ENCODE assay signal across 11 cellular contexts in the genomic region with DNA sequence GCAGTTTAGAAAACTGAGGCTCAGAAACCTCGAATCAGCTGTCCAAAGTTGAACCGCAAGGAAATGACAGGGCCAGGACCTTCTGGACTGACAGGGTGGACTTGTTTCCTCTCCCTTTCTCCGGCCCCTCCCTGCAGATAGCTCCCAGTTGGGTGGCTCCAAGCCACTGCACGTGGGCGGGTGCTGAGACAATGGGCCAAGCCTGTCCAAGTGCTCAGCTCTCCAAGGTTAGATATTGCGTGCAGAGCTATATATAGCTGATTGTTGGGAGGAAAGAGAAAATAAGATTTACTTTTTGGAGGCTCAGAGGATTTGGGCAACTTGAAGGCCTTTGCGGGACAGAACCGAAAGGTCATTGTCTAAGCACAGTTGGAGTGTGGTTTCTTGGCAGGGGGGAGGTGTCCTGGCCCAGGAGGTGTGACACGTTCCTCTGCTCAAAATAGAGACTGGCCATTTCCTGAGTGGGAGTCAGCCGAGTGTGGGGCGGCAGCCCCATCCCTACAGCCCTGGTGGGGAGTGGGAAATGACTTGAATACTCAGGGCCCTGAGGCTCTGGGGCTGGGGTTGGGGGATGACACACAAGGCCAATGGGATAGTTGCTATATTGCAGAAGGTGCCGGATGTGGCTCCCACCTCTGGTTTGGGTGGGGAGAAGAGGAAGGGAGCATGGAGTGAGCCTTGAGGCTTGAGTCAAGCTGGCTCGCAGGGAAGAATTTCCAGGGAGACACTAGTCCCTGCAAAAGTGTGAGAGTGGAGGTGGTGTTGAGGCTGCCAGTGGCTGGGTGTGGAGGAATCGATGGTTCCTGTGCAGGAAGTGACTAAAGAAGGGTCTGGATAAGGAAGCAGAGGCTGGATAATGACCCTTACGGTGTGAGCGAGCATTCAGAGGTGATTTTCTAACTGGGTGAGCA. TPM values are rescaled to one million over a fixed set of nuclear protein-coding genes. Genes with fewer than 3 reads are reported as not detected.
DNase-seq lines count a peak whose midpoint lies in the region; ATAC-seq and TF ChIP-seq lines count a peak whose summit lies in the region.
"Had no signal": no experiment of that assay in that cellular context is flagged by ENCODE, and none has a peak within 500 bp of the region (broad histone marks: within the 10 kb centered on the region; RNA-seq: fewer than 3 reads in every experiment).

No MANE protein-coding gene starts in this region.

- no peaks in the 10 kb centered on the region for H3K36me3 ChIP-seq in gastrocnemius medialis
- H3K36me3 ChIP-seq in effector memory CD4-positive, alpha-beta T cell (ENCODE audit: control insufficient read depth, insufficient read depth, low read length) = no peaks in the 10 kb centered on the region

- peak overlapping the region; percentile 62 to 82 (median 76) for H3K27ac ChIP-seq in gastrocnemius medialis
- H3K27ac ChIP-seq in effector memory CD4-positive, alpha-beta T cell (ENCODE audit: insufficient read depth, low read length, poor library complexity, severe bottlenecking) = no peak overlapping the region

- no peak for TF ChIP-seq POLR2A in gastrocnemius medialis (IDR thresholded peaks at IDR 0.05)

- no peak for TF ChIP-seq CTCF in gastrocnemius medialis (IDR thresholded peaks at IDR 0.05 in 4 of 5, conservative IDR thresholded peaks at IDR 0.05 in 1 of 5)

- ATAC-seq in left colon (peak; percentile 91), gastrocnemius medialis (peak; percentile 90 to 96), GM18909 (IDR thresholded peaks at IDR 0.05; ENCODE audit: poor library complexity, unreplicated experiment) (no peak)

- H3K4me3 ChIP-seq in gastrocnemius medialis = peak overlapping the region in 2 of 4 donors; percentile 4 to 8
- no peak overlapping the region for H3K4me3 ChIP-seq in effector memory CD4-positive, alpha-beta T cell (ENCODE audit: insufficient read depth, low read depth, low read length, poor library complexity, severe bottlenecking)

- no peaks in the 10 kb centered on the region for H3K9me3 ChIP-seq in gastrocnemius medialis
- H3K9me3 ChIP-seq in effector memory CD4-positive, alpha-beta T cell (ENCODE audit: control insufficient read depth, low read length) = no peaks in the 10 kb centered on the region

- H3K27me3 ChIP-seq in gastrocnemius medialis = no peaks in the 10 kb centered on the region
- no peaks in the 10 kb centered on the region for H3K27me3 ChIP-seq in effector memory CD4-positive, alpha-beta T cell (replicated peaks; ENCODE audit: control insufficient read depth, insufficient read depth, low read length, poor library complexity, severe bottlenecking)

- in situ Hi-C loops in gastrocnemius medialis (cut with MboI; ENCODE audit: low sequenced_read_pairs in 4 of 4) = loop anchor here in 3 of 4 donors (5.0 to 10.0 kb wide), 3 partner anchors 133 to 203 kb away; a partner anchor contains a TSS

- DNase-seq in GM03348 (ENCODE audit: low spot score) = peak; percentile 90
- DNase-seq in cerebellum (ENCODE audit: low spot score) = peak; percentile 52
- peak; percentile 81 to 91 for DNase-seq in left colon
- peak; percentile 31 to 75 for DNase-seq in gastrocnemius medialis
- no peak for DNase-seq in NCI-H2196 (lab: John Stamatoyannopoulos, UW; ENCODE audit: unreplicated experiment)
- no peak for DNase-seq in dedifferentiated amniotic fluid mesenchymal stem cell (ENCODE audit: extremely low spot score)
- DNase-seq in effector memory CD4-positive, alpha-beta T cell = no peak
- DNase-seq: glutamatergic neuron; NCI-H1417; stimulated activated naive CD4-positive, alpha-beta T cell had no signal

- intact Hi-C loops in left colon (cut with DNase I, micrococcal nuclease) = loop anchor here in 1 of 2 donors (10.0 kb wide), 1 partner anchor 203 kb away; no protein-coding TSS in a partner anchor
- intact Hi-C loops in gastrocnemius medialis (cut with DNase I; ENCODE audit: low total_unique reads) = loop anchor here (2.0 kb wide), 1 partner anchor 45 kb away; a partner anchor contains a TSS

- peaks cover 10 to 11% of the 10 kb centered on the region in 2 donors for H3K4me1 ChIP-seq in gastrocnemius medialis
- H3K4me1 ChIP-seq in effector memory CD4-positive, alpha-beta T cell (ENCODE audit: control insufficient read depth, insufficient read depth, low read length, poor library complexity, severe bottlenecking) = no peaks in the 10 kb centered on the region

RNA-seq across cellular contexts. Expression of a gene that starts 44.4 kb away (rescaled TPM):
- total RNA-seq in cerebellum (61.1 TPM), left colon (10 to 100 TPM; 45.6 to 46.8 TPM), gastrocnemius medialis (10 to 100 TPM; 25.6 to 50.1 (median 32.0) TPM)

RNA-seq across cellular contexts. Expression of a gene that starts 59.4 kb away (rescaled TPM):
- 23.3 TPM for total RNA-seq in cerebellum
- total RNA-seq in left colon = 10 to 100 TPM; 21.0 to 50.3 TPM
- total RNA-seq in gastrocnemius medialis = 10 to 100 TPM; 38.4 to 48.0 (median 40.0) TPM

Comparison
In these comparisons a context has a peak if more than half of its experiments do, and no peak if none do; other contexts are left out.
1. DNase-seq: peak in GM03348 (single experiment), cerebellum (single experiment), left colon (2 of 2) and gastrocnemius medialis (2 of 2); none in NCI-H2196 (single experiment), dedifferentiated amniotic fluid mesenchymal stem cell (single experiment) and effector memory CD4-positive, alpha-beta T cell (0 of 3).